8 cellular contexts compared by ENCODE assay signal in genomic region chr11:83070878-83071640, GRCh38. TPM values are rescaled to one million over a fixed set of nuclear protein-coding genes. Genes with fewer than 3 reads are reported as not detected.
DNase-seq lines count a peak whose midpoint lies in the region; ATAC-seq lines count a peak whose summit lies in the region.

No MANE protein-coding gene starts in this region.

- DNase-seq in Caki2 (ENCODE audit: low read depth) (peak; percentile 13), KG1 (lab: John Stamatoyannopoulos, UW) (peak; percentile 58), head of caudate nucleus (peak; percentile 18 to 82 (median 62)), pons (ENCODE audit: low spot score) (peak; percentile 71), DMS114 treated with DMSO at 0.1 percent for 48 hours (lab: John Stamatoyannopoulos, UW; ENCODE audit: unreplicated experiment) (no peak)
- DNase-seq in activated T-helper 9 cell treated with anti-CD3 and anti-CD28 coated beads, Interleukin-2, amount 50 U/mL, for 16 hours (ENCODE audit: low read depth) = peak; percentile 8

- ATAC-seq in HG03196 (IDR thresholded peaks at IDR 0.05; ENCODE audit: unreplicated experiment) (no peak), HG02588 (IDR thresholded peaks at IDR 0.05; ENCODE audit: unreplicated experiment) (no peak)

- intact Hi-C loops in head of caudate nucleus (cut with DNase I) = loop anchor here (2.0 to 10.0 kb wide), 4 partner anchors 46 to 166 kb away; partner anchors contain the start of genes DDIAS, PCF11 and PRCP

- in situ Hi-C loops in Caki2 (cut with HindIII; ENCODE audit: low pct_unique_long_range_greater_than_20kb, low sequenced_read_pairs) = no loop called here

RNA-seq across cellular contexts. Expression of gene RAB30, which starts 0.6 kb away (rescaled TPM):
- total RNA-seq in Caki2 (2014; rRNA removed; shearing (Covaris generic); ENCODE audit: low replicate concordance) = 3.2 and 5.6 TPM in 2 replicates
